Comparison of ENCODE assay signal across 1 cellular context in the genomic region with DNA sequence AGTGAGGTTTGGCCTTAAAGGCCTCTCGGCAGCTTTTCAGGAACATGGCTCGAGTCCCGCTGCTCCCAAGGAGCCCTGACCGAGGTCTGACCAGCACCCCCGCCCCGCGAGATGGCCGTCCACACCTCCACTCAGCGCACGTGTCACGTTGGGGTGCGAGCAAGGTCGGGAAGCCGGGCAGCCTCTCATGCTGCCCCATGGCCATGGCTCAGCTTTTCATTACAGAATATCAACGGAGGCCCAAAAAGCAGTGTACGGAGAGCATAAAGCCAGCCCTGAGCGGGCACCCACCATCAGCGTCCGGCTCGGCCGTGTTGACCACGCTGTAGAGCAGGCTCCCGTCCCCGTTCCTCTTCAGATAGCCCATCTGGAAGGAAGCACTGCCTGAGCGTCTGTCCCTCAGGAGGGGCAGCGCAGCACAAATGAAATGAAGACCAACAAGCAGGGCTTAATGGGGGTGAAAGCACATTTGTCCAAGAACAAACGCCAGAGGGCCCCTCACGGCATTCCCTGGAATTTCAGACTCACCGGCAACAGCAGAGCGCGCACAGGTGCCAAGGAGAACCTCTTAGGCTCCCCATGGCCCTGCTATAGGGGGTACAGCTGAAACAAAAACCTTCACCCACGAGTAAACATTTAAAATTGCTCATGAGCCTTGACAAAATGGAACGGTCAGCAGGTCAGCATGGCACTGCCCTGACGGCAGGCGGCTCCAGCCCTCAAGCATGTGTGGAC.
TF ChIP-seq lines count a peak whose summit lies in the region.

No MANE protein-coding gene starts in this region.

TF ChIP-seq in HepG2, 621 proteins besides CTCF, POLR2A, EP300 and RAD21:
- TF ChIP-seq ZNF547 (CRISPR knock-in tag; IDR thresholded peaks at IDR 0.05) (no peak), RBFOX2 (IDR thresholded peaks at IDR 0.05; ENCODE audit: low read depth, low read length) (0 out of 2 replicates have a peak, but pooled peaks have one; percentile 14), NR3C1 (CRISPR knock-in tag; IDR thresholded peaks at IDR 0.05) (no peak)
